ENCODE assay signal across 28 cellular contexts in the genomic region with DNA sequence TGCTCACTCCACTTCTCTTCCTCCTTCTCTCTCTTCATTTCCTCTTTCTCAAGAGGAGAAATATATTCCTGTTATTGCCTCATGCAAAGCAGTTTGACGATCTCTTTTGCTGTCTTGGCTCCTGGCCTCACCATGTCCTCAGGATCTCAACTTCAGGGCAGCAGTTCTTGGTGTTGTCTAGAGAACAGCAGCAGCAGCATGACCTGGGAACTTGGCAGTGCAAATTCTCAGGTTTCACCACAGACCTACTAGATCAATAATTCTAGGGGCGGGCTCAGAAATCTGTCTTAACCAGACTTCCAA.
DNase-seq lines count a peak whose midpoint lies in the region; ATAC-seq and TF ChIP-seq lines count a peak whose summit lies in the region.
"Had no signal": no experiment of that assay in that cellular context is flagged by ENCODE, and none has a peak within 500 bp of the region (broad histone marks: within the 10 kb centered on the region; RNA-seq: fewer than 3 reads in every experiment).

No MANE protein-coding gene starts in this region.

- H3K4me3 Mint-ChIP-seq in nephron: no peak overlapping the region
- no peak overlapping the region for H3K4me3 Mint-ChIP-seq in activated naive CD4-positive, alpha-beta T cell treated with anti-CD3 and anti-CD28 coated beads, Interleukin-2, amount 10 ng/mL, durations not matched to agents 7 days and 5 days
- H3K4me3 Mint-ChIP-seq in stimulated activated memory B cell treated with anti-CD40 and anti-IgM and Interleukin-4, amounts not matched to agents 10 μg/mL and 1 μg/mL and 100 μg/mL, for 72 hours: no peak overlapping the region
- H3K4me3 Mint-ChIP-seq: activated CD4-positive, alpha-beta T cell treated with anti-CD3 and anti-CD28 coated beads for 36 hours; activated naive CD8-positive, alpha-beta T cell treated with anti-CD3 and anti-CD28 coated beads, Interleukin-2, amount 10 ng/mL, durations not matched to agents 7 days and 5 days; CD4-positive, alpha-beta memory T cell; memory B cell; naive B cell had no signal

- no peak overlapping the region for H3K4me3 ChIP-seq in cardiac fibroblast (replicated peaks in 1 of 2; ENCODE audit: low read depth in 2 of 2, low read length in 2 of 2)
- H3K4me3 ChIP-seq: A549, upper lobe of left lung had no signal

- peaks cover 37% of the 10 kb centered on the region for H3K4me1 Mint-ChIP-seq in nephron
- H3K4me1 Mint-ChIP-seq in activated naive CD4-positive, alpha-beta T cell treated with anti-CD3 and anti-CD28 coated beads, Interleukin-2, amount 10 ng/mL, durations not matched to agents 7 days and 5 days: no peaks in the 10 kb centered on the region
- H3K4me1 Mint-ChIP-seq in stimulated activated memory B cell treated with anti-CD40 and anti-IgM and Interleukin-4, amounts not matched to agents 10 μg/mL and 1 μg/mL and 100 μg/mL, for 72 hours: no peaks in the 10 kb centered on the region
- H3K4me1 Mint-ChIP-seq: activated CD4-positive, alpha-beta T cell treated with anti-CD3 and anti-CD28 coated beads for 36 hours; activated naive CD8-positive, alpha-beta T cell treated with anti-CD3 and anti-CD28 coated beads, Interleukin-2, amount 10 ng/mL, durations not matched to agents 7 days and 5 days; CD4-positive, alpha-beta memory T cell; memory B cell; naive B cell had no signal

- no peaks in the 10 kb centered on the region for H3K27me3 Mint-ChIP-seq in nephron (ENCODE audit: low read depth)
- H3K27me3 Mint-ChIP-seq in activated naive CD4-positive, alpha-beta T cell treated with anti-CD3 and anti-CD28 coated beads, Interleukin-2, amount 10 ng/mL, durations not matched to agents 7 days and 5 days: no peaks in the 10 kb centered on the region
- H3K27me3 Mint-ChIP-seq in stimulated activated memory B cell treated with anti-CD40 and anti-IgM and Interleukin-4, amounts not matched to agents 10 μg/mL and 1 μg/mL and 100 μg/mL, for 72 hours: no peaks in the 10 kb centered on the region
- H3K27me3 Mint-ChIP-seq: activated CD4-positive, alpha-beta T cell treated with anti-CD3 and anti-CD28 coated beads for 36 hours; memory B cell; naive B cell had no signal

- no peak for ATAC-seq in stimulated activated memory B cell treated with anti-CD40 and anti-IgM and Interleukin-4, amounts not matched to agents 10 μg/mL and 1 μg/mL and 100 μg/mL, for 72 hours
- ATAC-seq: A549; activated CD4-positive, alpha-beta T cell treated with anti-CD3 and anti-CD28 coated beads for 36 hours; left colon had no signal

- DNase-seq in ELR (ENCODE audit: low read depth) (peak; percentile 2), NOMO-1 treated with DMSO at 0.1 percent for 48 hours (lab: John Stamatoyannopoulos, UW; ENCODE audit: unreplicated experiment) (peak; percentile 39), cardiac fibroblast (ENCODE audit: low read depth in 2 of 2) (peak; percentile 19 to 41), midbrain (lab: John Stamatoyannopoulos, UW) (no peak), NCI-H2227 treated with DMSO at 0.1 percent for 48 hours (lab: John Stamatoyannopoulos, UW) (no peak)
- DNase-seq in activated naive CD4-positive, alpha-beta T cell treated with anti-CD3 and anti-CD28 coated beads, Interleukin-2, amount 10 ng/mL, durations not matched to agents 7 days and 5 days: no peak
- DNase-seq: activated CD4-positive, alpha-beta T cell treated with anti-CD3 and anti-CD28 coated beads for 36 hours; activated effector memory CD4-positive, alpha-beta T cell treated with anti-CD3 and anti-CD28 coated beads, Interleukin-2, amount 50 U/mL, for 16 hours; activated naive CD8-positive, alpha-beta T cell treated with anti-CD3 and anti-CD28 coated beads, Interleukin-2, amount 10 ng/mL, durations not matched to agents 7 days and 5 days; activated T-cell treated with anti-CD3 and anti-CD28 coated beads for 4 hours; CD4-positive, alpha-beta memory T cell; foreskin melanocyte; left colon; naive B cell; NCI-H1417; NCI-H2029 treated with DMSO at 0.1 percent for 48 hours; NCI-H226; NCI-H69; occipital lobe; SK-N-SH; small intestine; stimulated activated CD4-positive, alpha-beta T cell treated with anti-CD3 and anti-CD28 coated beads, Interleukin-1b, Interleukin-23, amount 100 ng/mL, for 48 hours; T-helper 2 cell; upper lobe of left lung had no signal

- peaks cover 6% of the 10 kb centered on the region for H3K9me3 Mint-ChIP-seq in nephron
- no peaks in the 10 kb centered on the region for H3K9me3 Mint-ChIP-seq in activated naive CD4-positive, alpha-beta T cell treated with anti-CD3 and anti-CD28 coated beads, Interleukin-2, amount 10 ng/mL, durations not matched to agents 7 days and 5 days
- peaks cover 3% of the 10 kb centered on the region for H3K9me3 Mint-ChIP-seq in stimulated activated memory B cell treated with anti-CD40 and anti-IgM and Interleukin-4, amounts not matched to agents 10 μg/mL and 1 μg/mL and 100 μg/mL, for 72 hours
- H3K9me3 Mint-ChIP-seq: activated naive CD8-positive, alpha-beta T cell treated with anti-CD3 and anti-CD28 coated beads, Interleukin-2, amount 10 ng/mL, durations not matched to agents 7 days and 5 days; memory B cell had no signal

- TF ChIP-seq CTCF in cardiac fibroblast (IDR thresholded peaks at IDR 0.05; ENCODE audit: low read depth, low read length) (no peak), nephron (IDR thresholded peaks at IDR 0.05; ENCODE audit: unreplicated experiment in 3 of 3) (no peak)

- H3K27ac Mint-ChIP-seq in nephron: peak overlapping the region; percentile 26 to 63 (median 46)
- H3K27ac Mint-ChIP-seq in activated naive CD4-positive, alpha-beta T cell treated with anti-CD3 and anti-CD28 coated beads, Interleukin-2, amount 10 ng/mL, durations not matched to agents 7 days and 5 days: no peak overlapping the region
- H3K27ac Mint-ChIP-seq in stimulated activated memory B cell treated with anti-CD40 and anti-IgM and Interleukin-4, amounts not matched to agents 10 μg/mL and 1 μg/mL and 100 μg/mL, for 72 hours: no peak overlapping the region
- H3K27ac Mint-ChIP-seq: activated CD4-positive, alpha-beta T cell treated with anti-CD3 and anti-CD28 coated beads for 36 hours; activated naive CD8-positive, alpha-beta T cell treated with anti-CD3 and anti-CD28 coated beads, Interleukin-2, amount 10 ng/mL, durations not matched to agents 7 days and 5 days; CD4-positive, alpha-beta memory T cell; memory B cell; naive B cell had no signal

- CTCF ChIA-PET in activated naive CD4-positive, alpha-beta T cell treated with anti-CD3 and anti-CD28 coated beads, Interleukin-2, amount 10 ng/mL, durations not matched to agents 7 days and 5 days (lab: Charles Lee): no interaction called here

- no peaks in the 10 kb centered on the region for H3K36me3 Mint-ChIP-seq in nephron (ENCODE audit: low read depth)
- H3K36me3 Mint-ChIP-seq in activated naive CD4-positive, alpha-beta T cell treated with anti-CD3 and anti-CD28 coated beads, Interleukin-2, amount 10 ng/mL, durations not matched to agents 7 days and 5 days: no peaks in the 10 kb centered on the region
- no peaks in the 10 kb centered on the region for H3K36me3 Mint-ChIP-seq in stimulated activated memory B cell treated with anti-CD40 and anti-IgM and Interleukin-4, amounts not matched to agents 10 μg/mL and 1 μg/mL and 100 μg/mL, for 72 hours
- H3K36me3 Mint-ChIP-seq: activated naive CD8-positive, alpha-beta T cell treated with anti-CD3 and anti-CD28 coated beads, Interleukin-2, amount 10 ng/mL, durations not matched to agents 7 days and 5 days; CD4-positive, alpha-beta memory T cell; memory B cell; naive B cell had no signal

Comparison
In these comparisons a context has a peak if more than half of its experiments do, and no peak if none do; other contexts are left out.
1. DNase-seq: peak in ELR (single experiment), NOMO-1 treated with DMSO at 0.1 percent for 48 hours (single experiment) and cardiac fibroblast (2 of 2); none in midbrain (single experiment), activated naive CD4-positive, alpha-beta T cell treated with anti-CD3 and anti-CD28 coated beads, Interleukin-2, amount 10 ng/mL, durations not matched to agents 7 days and 5 days (single experiment) and NCI-H2227 treated with DMSO at 0.1 percent for 48 hours (single experiment).
2. H3K27ac Mint-ChIP-seq: peak in nephron (3 of 3); none in activated naive CD4-positive, alpha-beta T cell treated with anti-CD3 and anti-CD28 coated beads, Interleukin-2, amount 10 ng/mL, durations not matched to agents 7 days and 5 days (single experiment) and stimulated activated memory B cell treated with anti-CD40 and anti-IgM and Interleukin-4, amounts not matched to agents 10 μg/mL and 1 μg/mL and 100 μg/mL, for 72 hours (single experiment).